In genomic region chr6:28252507-28252975, GRCh38 we compare ENCODE assay signal across 9 cellular contexts. TPM values are rescaled to one million over a fixed set of nuclear protein-coding genes. Genes with fewer than 3 reads are reported as not detected.
DNase-seq lines count a peak whose midpoint lies in the region; ATAC-seq and TF ChIP-seq lines count a peak whose summit lies in the region.
"Had no signal": no experiment of that assay in that cellular context is flagged by ENCODE, and none has a peak within 500 bp of the region (broad histone marks: within the 10 kb centered on the region; RNA-seq: fewer than 3 reads in every experiment).

No MANE protein-coding gene starts in this region.

- intact Hi-C loops in activated CD4-positive, alpha-beta memory T cell treated with anti-CD3 and anti-CD28 coated beads for 36 hours (cut with micrococcal nuclease) = loop anchor here (1.0 to 5.0 kb wide), 4 partner anchors 15 to 170 kb away; partner anchors contain the start of genes ZKSCAN8, ZNF165, ZSCAN12 and ZSCAN26
- intact Hi-C loops in heart right ventricle (cut with DNase I) = loop anchor here in 6 of 10 donors (1.0 to 10.0 kb wide), 5 partner anchors 14 to 118 kb away; no protein-coding TSS in a partner anchor

- H3K4me1 ChIP-seq in DOHH2 (ENCODE audit: control insufficient read depth, low read length) (peaks cover 17% of the 10 kb centered on the region), heart right ventricle (peaks cover 9 to 36% (median 22%) of the 10 kb centered on the region in 9 donors)

- H3K36me3 ChIP-seq in DOHH2 (ENCODE audit: control insufficient read depth, low read length) (peaks cover 22% of the 10 kb centered on the region), heart right ventricle (peaks cover 0 to 23% (median 9%) of the 10 kb centered on the region in 9 donors)

- TF ChIP-seq CTCF in DOHH2 (IDR thresholded peaks at IDR 0.05; ENCODE audit: low read depth, low read length, poor library complexity, severe bottlenecking) (no peak), heart right ventricle (IDR thresholded peaks at IDR 0.05) (no peak)

- WGBS in heart right ventricle, 2 donors = 23 to 31% methylated on average over 3 of the region's 3 CpGs

- peak overlapping the region; percentile 67 for H3K4me2 ChIP-seq in DOHH2 (ENCODE audit: low read length)

- H3K9me3 Mint-ChIP-seq in activated CD4-positive, alpha-beta memory T cell treated with anti-CD3 and anti-CD28 coated beads for 36 hours = no peaks in the 10 kb centered on the region

- peak overlapping the region; percentile 73 for H3K27ac Mint-ChIP-seq in activated CD4-positive, alpha-beta memory T cell treated with anti-CD3 and anti-CD28 coated beads for 36 hours

- H3K79me2 ChIP-seq in DOHH2 (ENCODE audit: control insufficient read depth, low read length) = peaks cover 24% of the 10 kb centered on the region

- no peaks in the 10 kb centered on the region for H3K27me3 ChIP-seq in DOHH2 (ENCODE audit: control insufficient read depth, low read length)
- no peaks in the 10 kb centered on the region for H3K27me3 ChIP-seq in heart right ventricle

- no peaks in the 10 kb centered on the region for H3K9me2 ChIP-seq in DOHH2 (replicated peaks; ENCODE audit: control insufficient read depth, low read length)

- H3K9me3 ChIP-seq in DOHH2 (ENCODE audit: control insufficient read depth, insufficient read depth, low read length) = no peaks in the 10 kb centered on the region
- H3K9me3 ChIP-seq in heart right ventricle = no peaks in the 10 kb centered on the region

- POLR2A ChIA-PET in activated CD4-positive, alpha-beta memory T cell treated with anti-CD3 and anti-CD28 coated beads for 36 hours (lab: Charles Lee) = interaction anchor here (0.5 to 1.9 kb wide), 7 partner anchors 11 to 352 kb away, joined by 3 to 12 read pairs (median 4); partner anchors contain the start of genes PGBD1, ZKSCAN8, ZSCAN16 and ZSCAN26

- no peaks in the 10 kb centered on the region for H3K27me3 Mint-ChIP-seq in activated CD4-positive, alpha-beta memory T cell treated with anti-CD3 and anti-CD28 coated beads for 36 hours

- H3K27ac ChIP-seq in DOHH2 (ENCODE audit: low read depth, low read length) = peak overlapping the region; percentile 21
- H3K27ac ChIP-seq in heart right ventricle = peak overlapping the region in 9 of 10 donors; percentile 28 to 87 (median 68)
- peak overlapping the region in 18 of 21 experiments; percentile 3 to 79 (median 66) for H3K27ac ChIP-seq in skin epidermis

- peak; percentile 11 for DNase-seq in activated CD4-positive, alpha-beta memory T cell treated with anti-CD3 and anti-CD28 coated beads for 36 hours
- DNase-seq in heart right ventricle (no peak), GM19238 (ENCODE audit: insufficient read length, low spot score) (no peak), Ammon's horn (ENCODE audit: low spot score) (no peak), NCI-H446 treated with DMSO at 0.1 percent for 48 hours (lab: John Stamatoyannopoulos, UW) (no peak)

- H3K4me3 Mint-ChIP-seq in activated CD4-positive, alpha-beta memory T cell treated with anti-CD3 and anti-CD28 coated beads for 36 hours = peak overlapping the region; percentile 98

- ATAC-seq in HG02642 (IDR thresholded peaks at IDR 0.05; ENCODE audit: poor library complexity, unreplicated experiment) (peak; percentile 32), heart right ventricle (peak in 6 of 8 donors; percentile 10 to 39 (median 32))

- H3K4me3 ChIP-seq in DOHH2 (ENCODE audit: low read length) (peak overlapping the region; percentile 98), heart right ventricle (peak overlapping the region; percentile 59 to 98 (median 89)), skin epidermis (peak overlapping the region; percentile 52 to 96 (median 76))

- CTCF ChIA-PET in activated CD4-positive, alpha-beta memory T cell treated with anti-CD3 and anti-CD28 coated beads for 36 hours (lab: Charles Lee) = interaction anchor here (0.8 to 1.0 kb wide), 4 partner anchors 15 to 104 kb away, joined by 3 to 10 read pairs (median 6); partner anchors contain the start of gene ZSCAN26

- H4K20me1 ChIP-seq in DOHH2 (ENCODE audit: control insufficient read depth, insufficient read depth, low read depth, low read length) = no peaks in the 10 kb centered on the region

- H3K4me1 Mint-ChIP-seq in activated CD4-positive, alpha-beta memory T cell treated with anti-CD3 and anti-CD28 coated beads for 36 hours (ENCODE audit: low read depth) = peaks cover 17% of the 10 kb centered on the region

- H3F3A ChIP-seq in DOHH2 (ENCODE audit: control insufficient read depth, insufficient read depth) = no peaks in the 10 kb centered on the region

- peaks cover 6% of the 10 kb centered on the region for H3K36me3 Mint-ChIP-seq in activated CD4-positive, alpha-beta memory T cell treated with anti-CD3 and anti-CD28 coated beads for 36 hours

RNA-seq across cellular contexts. Expression of gene ZKSCAN4, which starts 0.5 kb away (rescaled TPM):
- total RNA-seq in activated CD4-positive, alpha-beta memory T cell treated with anti-CD3 and anti-CD28 coated beads for 36 hours = 1 to 10 TPM; 3.7 to 3.8 TPM
- total RNA-seq in heart right ventricle = 1 to 10 TPM in 9 of 10 donors, under 1 TPM in 1; 0.55 to 3.6 (median 2.9) TPM
- polyA plus RNA-seq in heart right ventricle = 1 to 10 TPM; 1.7 to 2.0 TPM

RNA-seq across cellular contexts. Expression of gene NKAPL, which starts 6.6 kb away (rescaled TPM):
- not detected for total RNA-seq in activated CD4-positive, alpha-beta memory T cell treated with anti-CD3 and anti-CD28 coated beads for 36 hours
- total RNA-seq in heart right ventricle = 1 to 10 TPM; 2.7 to 8.5 (median 6.5) TPM
- polyA plus RNA-seq in heart right ventricle = 1 to 10 TPM; 7.6 to 9.7 TPM
- total RNA-seq: M059J had no signal

RNA-seq across cellular contexts. Expression of gene ZSCAN26, which starts 14.4 kb away (rescaled TPM):
- total RNA-seq in activated CD4-positive, alpha-beta memory T cell treated with anti-CD3 and anti-CD28 coated beads for 36 hours = 1 to 10 TPM; 6.0 to 6.4 TPM
- 10 to 100 TPM in 9 of 10 donors, 1 to 10 TPM in 1; 8.9 to 17.8 (median 12.8) TPM for total RNA-seq in heart right ventricle
- 10 to 100 TPM in 1 of 2 donors, 1 to 10 TPM in 1; 7.5 to 12.7 TPM for polyA plus RNA-seq in heart right ventricle

RNA-seq across cellular contexts. Expression of gene ZSCAN9, which starts 27.5 kb away (rescaled TPM):
- 1 to 10 TPM; 2.8 to 3.0 TPM for total RNA-seq in activated CD4-positive, alpha-beta memory T cell treated with anti-CD3 and anti-CD28 coated beads for 36 hours
- 10 to 100 TPM in 2 of 10 donors, 1 to 10 TPM in 8; 6.8 to 11.2 (median 8.8) TPM for total RNA-seq in heart right ventricle
- 10 to 100 TPM in 1 of 2 donors, 1 to 10 TPM in 1; 8.4 to 11.1 TPM for polyA plus RNA-seq in heart right ventricle

RNA-seq across cellular contexts. Expression of gene PGBD1, which starts 28.8 kb away (rescaled TPM):
- total RNA-seq in activated CD4-positive, alpha-beta memory T cell treated with anti-CD3 and anti-CD28 coated beads for 36 hours = 1 to 10 TPM; 1.6 to 1.9 TPM
- 1 to 10 TPM; 1.6 to 3.6 (median 2.7) TPM for total RNA-seq in heart right ventricle
- 1 to 10 TPM; 2.9 to 4.6 TPM for polyA plus RNA-seq in heart right ventricle
